In genomic region chr10:97171001-97171400, GRCh38 we compare ENCODE assay signal across 1 cellular context.
TF ChIP-seq lines count a peak whose summit lies in the region.

No MANE protein-coding gene starts in this region.

TF ChIP-seq in HepG2, 621 proteins besides CTCF, POLR2A, EP300 and RAD21 (continued from another document):
- TF ChIP-seq, protein P1, sequence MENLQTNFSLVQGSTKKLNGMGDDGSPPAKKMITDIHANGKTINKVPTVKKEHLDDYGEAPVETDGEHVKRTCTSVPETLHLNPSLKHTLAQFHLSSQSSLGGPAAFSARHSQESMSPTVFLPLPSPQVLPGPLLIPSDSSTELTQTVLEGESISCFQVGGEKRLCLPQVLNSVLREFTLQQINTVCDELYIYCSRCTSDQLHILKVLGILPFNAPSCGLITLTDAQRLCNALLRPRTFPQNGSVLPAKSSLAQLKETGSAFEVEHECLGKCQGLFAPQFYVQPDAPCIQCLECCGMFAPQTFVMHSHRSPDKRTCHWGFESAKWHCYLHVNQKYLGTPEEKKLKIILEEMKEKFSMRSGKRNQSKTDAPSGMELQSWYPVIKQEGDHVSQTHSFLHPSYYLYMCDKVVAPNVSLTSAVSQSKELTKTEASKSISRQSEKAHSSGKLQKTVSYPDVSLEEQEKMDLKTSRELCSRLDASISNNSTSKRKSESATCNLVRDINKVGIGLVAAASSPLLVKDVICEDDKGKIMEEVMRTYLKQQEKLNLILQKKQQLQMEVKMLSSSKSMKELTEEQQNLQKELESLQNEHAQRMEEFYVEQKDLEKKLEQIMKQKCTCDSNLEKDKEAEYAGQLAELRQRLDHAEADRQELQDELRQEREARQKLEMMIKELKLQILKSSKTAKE (CRISPR knock-in tag; IDR thresholded peaks at IDR 0.05; ENCODE audit: borderline replicate concordance) = no peak
- TF ChIP-seq ATRX (CRISPR knock-in tag; IDR thresholded peaks at IDR 0.05; ENCODE audit: borderline replicate concordance) = no peak
- TF ChIP-seq FOXA3 (CRISPR knock-in tag; IDR thresholded peaks at IDR 0.05) = no peak
- TF ChIP-seq ZNF256 (CRISPR knock-in tag; conservative IDR thresholded peaks at IDR 0.05) = no peak
- no peak for TF ChIP-seq SALL1 (CRISPR knock-in tag; IDR thresholded peaks at IDR 0.05)
- no peak for TF ChIP-seq GATA4 (IDR thresholded peaks at IDR 0.05; ENCODE audit: borderline replicate concordance, low read depth)
- no peak for TF ChIP-seq NFIB (CRISPR knock-in tag; IDR thresholded peaks at IDR 0.05; ENCODE audit: borderline replicate concordance)
- TF ChIP-seq ZNF10 (CRISPR knock-in tag; IDR thresholded peaks at IDR 0.05; ENCODE audit: borderline replicate concordance, low read depth) = no peak
- TF ChIP-seq BRF2 (CRISPR knock-in tag; IDR thresholded peaks at IDR 0.05) = no peak
- TF ChIP-seq, protein P2, sequence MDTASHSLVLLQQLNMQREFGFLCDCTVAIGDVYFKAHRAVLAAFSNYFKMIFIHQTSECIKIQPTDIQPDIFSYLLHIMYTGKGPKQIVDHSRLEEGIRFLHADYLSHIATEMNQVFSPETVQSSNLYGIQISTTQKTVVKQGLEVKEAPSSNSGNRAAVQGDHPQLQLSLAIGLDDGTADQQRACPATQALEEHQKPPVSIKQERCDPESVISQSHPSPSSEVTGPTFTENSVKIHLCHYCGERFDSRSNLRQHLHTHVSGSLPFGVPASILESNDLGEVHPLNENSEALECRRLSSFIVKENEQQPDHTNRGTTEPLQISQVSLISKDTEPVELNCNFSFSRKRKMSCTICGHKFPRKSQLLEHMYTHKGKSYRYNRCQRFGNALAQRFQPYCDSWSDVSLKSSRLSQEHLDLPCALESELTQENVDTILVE (CRISPR knock-in tag; IDR thresholded peaks at IDR 0.05) = no peak
- TF ChIP-seq, protein P3, sequence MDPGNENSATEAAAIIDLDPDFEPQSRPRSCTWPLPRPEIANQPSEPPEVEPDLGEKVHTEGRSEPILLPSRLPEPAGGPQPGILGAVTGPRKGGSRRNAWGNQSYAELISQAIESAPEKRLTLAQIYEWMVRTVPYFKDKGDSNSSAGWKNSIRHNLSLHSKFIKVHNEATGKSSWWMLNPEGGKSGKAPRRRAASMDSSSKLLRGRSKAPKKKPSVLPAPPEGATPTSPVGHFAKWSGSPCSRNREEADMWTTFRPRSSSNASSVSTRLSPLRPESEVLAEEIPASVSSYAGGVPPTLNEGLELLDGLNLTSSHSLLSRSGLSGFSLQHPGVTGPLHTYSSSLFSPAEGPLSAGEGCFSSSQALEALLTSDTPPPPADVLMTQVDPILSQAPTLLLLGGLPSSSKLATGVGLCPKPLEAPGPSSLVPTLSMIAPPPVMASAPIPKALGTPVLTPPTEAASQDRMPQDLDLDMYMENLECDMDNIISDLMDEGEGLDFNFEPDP (CRISPR knock-in tag; conservative IDR thresholded peaks at IDR 0.05) = no peak
